ENCODE assay signal across 12 cellular contexts in genomic region chr2:183993052-183993451, GRCh38.
DNase-seq lines count a peak whose midpoint lies in the region; ATAC-seq lines count a peak whose summit lies in the region.
"Had no signal": no experiment of that assay in that cellular context is flagged by ENCODE, and none has a peak within 500 bp of the region (broad histone marks: within the 10 kb centered on the region; RNA-seq: fewer than 3 reads in every experiment).

No MANE protein-coding gene starts in this region.

- in situ Hi-C loops in Caki2 (cut with HindIII; ENCODE audit: low pct_unique_long_range_greater_than_20kb, low sequenced_read_pairs) = no loop called here

- DNase-seq in Caki2 (ENCODE audit: low read depth) = peak; percentile 50
- no peak for DNase-seq in NCI-H187 treated with DMSO at 0.1 percent for 48 hours (lab: John Stamatoyannopoulos, UW)
- no peak for DNase-seq in NCI-H187 (lab: John Stamatoyannopoulos, UW)
- no peak for DNase-seq in stimulated activated naive B cell treated with anti-CD40 and anti-IgM and Interleukin-4, amounts not matched to agents 10 μg/mL and 1 μg/mL and 100 μg/mL, for 72 hours
- DNase-seq in SW480 (ENCODE audit: low spot score) = no peak
- DNase-seq: dermis blood vessel endothelial cell, foreskin keratinocyte, kidney had no signal

- ATAC-seq in GM19395 (IDR thresholded peaks at IDR 0.05; ENCODE audit: unreplicated experiment) (peak; percentile 77), HG02759 (IDR thresholded peaks at IDR 0.05; ENCODE audit: unreplicated experiment) (peak; percentile 77), HG03520 (IDR thresholded peaks at IDR 0.05; ENCODE audit: unreplicated experiment) (peak; percentile 64)
- ATAC-seq in stimulated activated naive B cell treated with anti-CD40 and anti-IgM and Interleukin-4, amounts not matched to agents 10 μg/mL and 1 μg/mL and 100 μg/mL, for 72 hours (replicated peaks) = no peak
- ATAC-seq: foreskin keratinocyte had no signal

- peaks cover 6 to 10% of the 10 kb centered on the region in 2 donors for H3K9me3 Mint-ChIP-seq in stimulated activated naive B cell treated with anti-CD40 and anti-IgM and Interleukin-4, amounts not matched to agents 10 μg/mL and 1 μg/mL and 100 μg/mL, for 72 hours

- no peak overlapping the region for H3K27ac Mint-ChIP-seq in stimulated activated naive B cell treated with anti-CD40 and anti-IgM and Interleukin-4, amounts not matched to agents 10 μg/mL and 1 μg/mL and 100 μg/mL, for 72 hours
- H3K27ac Mint-ChIP-seq: T-helper 1 cell treated with Interleukin-12 subunit alpha and Interleukin-12 subunit beta and Interleukin-4 antibody, amounts not matched to agents 30 μg/mL and 1 μg/mL, for 36 hours had no signal

- no peaks in the 10 kb centered on the region for H3K4me1 Mint-ChIP-seq in stimulated activated naive B cell treated with anti-CD40 and anti-IgM and Interleukin-4, amounts not matched to agents 10 μg/mL and 1 μg/mL and 100 μg/mL, for 72 hours

- H3K27me3 Mint-ChIP-seq in stimulated activated naive B cell treated with anti-CD40 and anti-IgM and Interleukin-4, amounts not matched to agents 10 μg/mL and 1 μg/mL and 100 μg/mL, for 72 hours = no peaks in the 10 kb centered on the region

- H3K36me3 Mint-ChIP-seq in stimulated activated naive B cell treated with anti-CD40 and anti-IgM and Interleukin-4, amounts not matched to agents 10 μg/mL and 1 μg/mL and 100 μg/mL, for 72 hours = no peaks in the 10 kb centered on the region

- H3K4me3 Mint-ChIP-seq in stimulated activated naive B cell treated with anti-CD40 and anti-IgM and Interleukin-4, amounts not matched to agents 10 μg/mL and 1 μg/mL and 100 μg/mL, for 72 hours = no peak overlapping the region
- H3K4me3 Mint-ChIP-seq: T-helper 1 cell treated with Interleukin-12 subunit alpha and Interleukin-12 subunit beta and Interleukin-4 antibody, amounts not matched to agents 30 μg/mL and 1 μg/mL, for 36 hours had no signal

Comparison
In these comparisons a context has a peak if more than half of its experiments do, and no peak if none do; other contexts are left out.
1. ATAC-seq: peak in GM19395 (single experiment), HG02759 (single experiment) and HG03520 (single experiment); none in stimulated activated naive B cell treated with anti-CD40 and anti-IgM and Interleukin-4, amounts not matched to agents 10 μg/mL and 1 μg/mL and 100 μg/mL, for 72 hours (0 of 2).